Comparison of ENCODE assay signal across 8 cellular contexts in genomic region chr1:199597152-199597551, GRCh38.
"Had no signal": no experiment of that assay in that cellular context is flagged by ENCODE, and none has a peak within 500 bp of the region (broad histone marks: within the 10 kb centered on the region; RNA-seq: fewer than 3 reads in every experiment).

No MANE protein-coding gene starts in this region.

- DNase-seq: GDM1, GF-D8 had no signal

- H3K4me3 ChIP-seq: GM12878 had no signal

- ATAC-seq: GM12878 had no signal

- FAIRE-seq: G401.6, GM12878, GM12891, GM12892, GM18507, GM19239 had no signal
